ENCODE assay signal across 1 cellular context in genomic region chr14:56814468-56815074, GRCh38.
TF ChIP-seq lines count a peak whose summit lies in the region.

No MANE protein-coding gene starts in this region.

TF ChIP-seq in H1, 55 proteins besides CTCF, POLR2A, EP300 and RAD21:
- TF ChIP-seq RNF2 (IDR thresholded peaks at IDR 0.05; ENCODE audit: borderline replicate concordance, low read depth, low read length, missing control alignments, poor library complexity, severe bottlenecking) (peak; percentile 94), CHD1 (IDR thresholded peaks at IDR 0.05; ENCODE audit: low read depth, low read length) (no peak), CBX8 (IDR thresholded peaks at IDR 0.05; ENCODE audit: borderline replicate concordance, low read depth, low read length) (0 out of 2 replicates have a peak, but pooled peaks have one; percentile 42), EZH2 (IDR thresholded peaks at IDR 0.05; ENCODE audit: low read depth, low read length, severe bottlenecking) (peak; percentile 48), SUZ12 (IDR thresholded peaks at IDR 0.05; ENCODE audit: low read length) (peak; percentile 68), SIN3A (conservative IDR thresholded peaks at IDR 0.05 in 1 of 2, IDR thresholded peaks at IDR 0.05 in 1 of 2; ENCODE audit: low read depth in 1 of 2, low read length in 2 of 2) (0 out of 4 replicates have a peak, but pooled peaks of 1 of the 2 experiments have one; percentile 45), E2F6 (IDR thresholded peaks at IDR 0.05) (no peak), CTBP2 (IDR thresholded peaks at IDR 0.05; ENCODE audit: borderline replicate concordance, insufficient read depth, insufficient read length, low read length) (peak; percentile 63)
